In the genomic region with DNA sequence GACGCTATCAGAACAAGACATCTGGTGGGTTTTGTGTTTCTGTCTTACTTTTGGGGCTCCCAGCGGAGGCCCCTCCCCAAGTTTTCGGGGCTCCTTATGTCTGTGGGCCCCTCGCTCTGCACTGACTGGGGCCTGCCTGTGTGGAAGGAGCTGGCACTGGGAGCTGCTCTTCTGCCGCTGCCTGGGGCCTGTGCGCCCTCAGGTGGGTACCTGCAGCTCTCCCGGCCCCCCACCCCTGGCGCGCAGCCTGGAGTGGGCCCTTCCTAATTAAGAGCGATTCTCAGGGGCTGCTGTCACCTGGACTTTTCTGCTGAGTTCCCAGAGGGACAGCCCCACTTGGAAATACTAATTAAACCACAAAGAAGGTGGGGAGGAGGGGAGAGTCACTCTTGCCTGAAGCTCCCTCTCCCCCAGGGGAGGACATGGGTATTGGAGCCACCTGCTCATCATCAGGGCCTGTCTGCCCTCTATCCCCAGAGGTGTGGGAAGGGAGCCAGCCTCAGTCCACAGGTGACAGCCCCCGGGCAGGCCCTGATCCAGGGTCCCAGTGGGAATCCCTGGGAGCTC, we compare ENCODE assay signal across 19 cellular contexts. TPM values are rescaled to one million over a fixed set of nuclear protein-coding genes. Genes with fewer than 3 reads are reported as not detected.
DNase-seq lines count a peak whose midpoint lies in the region; TF ChIP-seq lines count a peak whose summit lies in the region.
"Had no signal": no experiment of that assay in that cellular context is flagged by ENCODE, and none has a peak within 500 bp of the region (broad histone marks: within the 10 kb centered on the region; RNA-seq: fewer than 3 reads in every experiment).

No MANE protein-coding gene starts in this region.

- intact Hi-C loops in activated naive CD4-positive, alpha-beta T cell treated with anti-CD3 and anti-CD28 coated beads for 36 hours (cut with micrococcal nuclease), result no loop called here

- H3K4me3 Mint-ChIP-seq in nephron, result no peak overlapping the region
- no peak overlapping the region for H3K4me3 Mint-ChIP-seq in activated naive CD4-positive, alpha-beta T cell treated with anti-CD3 and anti-CD28 coated beads for 36 hours
- H3K4me3 Mint-ChIP-seq: naive thymus-derived CD8-positive, alpha-beta T cell had no signal

- no peak overlapping the region for H2AFZ ChIP-seq in GM23248

- H3K4me1 ChIP-seq in GM23248 (ENCODE audit: insufficient read depth), result peaks cover 6% of the 10 kb centered on the region; the same call in 1 of the 2 replicates

- 84 to 85% methylated on average over 11 of the region's 11 CpGs for WGBS in GM23248 (ENCODE audit: low coverage in 1 of 2, low lambda C conversion rate in 2 of 2, missing lambda C conversion rate in 2 of 2), 2 experiments

- peak; percentile 73 for DNase-seq in DMS53 (lab: John Stamatoyannopoulos, UW)
- no peak for DNase-seq in DMS53 treated with DMSO at 0.1 percent for 48 hours (lab: John Stamatoyannopoulos, UW; ENCODE audit: unreplicated experiment)
- DNase-seq in NCI-H1417 (lab: John Stamatoyannopoulos, UW), result peak; percentile 81 to 93 (median 88)
- DNase-seq in NCI-H69 (lab: John Stamatoyannopoulos, UW), result peak; percentile 71
- DNase-seq in activated naive CD4-positive, alpha-beta T cell treated with anti-CD3 and anti-CD28 coated beads for 36 hours, result no peak
- no peak for DNase-seq in GM23248
- no peak for DNase-seq in GM19238 (ENCODE audit: insufficient read length, low spot score)
- DNase-seq: 8988T; activated CD4-positive, CD25-positive, alpha-beta regulatory T cell treated with anti-CD3 and anti-CD28 coated beads, Interleukin-2, amount 50 U/mL, for 72 hours; islet precursor cell; naive thymus-derived CD8-positive, alpha-beta T cell; SHP77 treated with DMSO at 0.1 percent for 48 hours; stomach had no signal

- H3K27ac Mint-ChIP-seq in nephron, result peak overlapping the region in 2 of 3 experiments; percentile 63 to 92
- H3K27ac Mint-ChIP-seq in activated naive CD4-positive, alpha-beta T cell treated with anti-CD3 and anti-CD28 coated beads for 36 hours, result no peak overlapping the region

- H3K27me3 ChIP-seq in GM23248 (replicated peaks; ENCODE audit: insufficient read depth), result no peaks in the 10 kb centered on the region
- H3K27me3 ChIP-seq: gastroesophageal sphincter, stomach had no signal

- peaks cover 32% of the 10 kb centered on the region for H3K79me2 ChIP-seq in GM23248 (ENCODE audit: insufficient read depth)

- H3K27ac ChIP-seq in GM23248, result no peak overlapping the region
- H3K27ac ChIP-seq: coronary artery, HL-60, prostate gland had no signal

- no peaks in the 10 kb centered on the region for H3K9me3 ChIP-seq in GM23248 (ENCODE audit: low read depth)
- H3K9me3 ChIP-seq: gastroesophageal sphincter, prostate gland, stomach had no signal

- H3K4me1 Mint-ChIP-seq in nephron, result peaks cover 26% of the 10 kb centered on the region
- H3K4me1 Mint-ChIP-seq in activated naive CD4-positive, alpha-beta T cell treated with anti-CD3 and anti-CD28 coated beads for 36 hours (ENCODE audit: low read depth), result no peaks in the 10 kb centered on the region

- H3K9ac ChIP-seq in GM23248, result no peak overlapping the region

- H3K27me3 Mint-ChIP-seq in nephron (ENCODE audit: low read depth), result no peaks in the 10 kb centered on the region
- no peaks in the 10 kb centered on the region for H3K27me3 Mint-ChIP-seq in activated naive CD4-positive, alpha-beta T cell treated with anti-CD3 and anti-CD28 coated beads for 36 hours (ENCODE audit: low read depth)
- H3K27me3 Mint-ChIP-seq: naive thymus-derived CD8-positive, alpha-beta T cell had no signal

- H3K4me2 ChIP-seq in GM23248 (ENCODE audit: unreplicated experiment), result no peak overlapping the region

- no peaks in the 10 kb centered on the region for H3K36me3 ChIP-seq in GM23248 (ENCODE audit: low read depth)
- H3K36me3 ChIP-seq: prostate gland had no signal

- no peak for TF ChIP-seq CTCF in nephron (IDR thresholded peaks at IDR 0.05; ENCODE audit: unreplicated experiment in 3 of 3)

- H3K9me2 ChIP-seq in GM23248 (ENCODE audit: insufficient read depth), result no peaks in the 10 kb centered on the region

- in situ Hi-C loops in GM23248 (cut with MboI), result no loop called here

- peaks cover 8% of the 10 kb centered on the region; the same call in 1 of the 2 replicates for H3F3A ChIP-seq in GM23248 (ENCODE audit: insufficient read depth)

- CTCF ChIA-PET in activated naive CD4-positive, alpha-beta T cell treated with anti-CD3 and anti-CD28 coated beads for 36 hours (lab: Charles Lee), result interaction anchor here (1.5 kb wide), 1 partner anchor 33 kb away, joined by 4 read pairs; no protein-coding TSS in a partner anchor

- H4K20me1 ChIP-seq in GM23248 (ENCODE audit: insufficient read depth), result 0 out of 2 replicates have a peak, but pooled peaks cover 3% of the 10 kb centered on the region

- no peaks in the 10 kb centered on the region for H3K9me3 Mint-ChIP-seq in nephron
- H3K9me3 Mint-ChIP-seq in activated naive CD4-positive, alpha-beta T cell treated with anti-CD3 and anti-CD28 coated beads for 36 hours, result no peaks in the 10 kb centered on the region
- H3K9me3 Mint-ChIP-seq: naive thymus-derived CD8-positive, alpha-beta T cell had no signal

- H3K36me3 Mint-ChIP-seq in nephron (ENCODE audit: low read depth), result peaks cover 6% of the 10 kb centered on the region
- no peaks in the 10 kb centered on the region for H3K36me3 Mint-ChIP-seq in activated naive CD4-positive, alpha-beta T cell treated with anti-CD3 and anti-CD28 coated beads for 36 hours (ENCODE audit: low read depth)

- no peak overlapping the region for H3K4me3 ChIP-seq in GM23248
- H3K4me3 ChIP-seq: coronary artery, gastroesophageal sphincter, K562, prostate gland, stomach had no signal

RNA-seq across cellular contexts. Expression of gene GSE1, which starts 36.4 kb away (rescaled TPM):
- 10 to 100 TPM in 1 of 2 experiments, 1 to 10 TPM in 1; 8.6 to 10.1 TPM for total RNA-seq in activated naive CD4-positive, alpha-beta T cell treated with anti-CD3 and anti-CD28 coated beads for 36 hours
- total RNA-seq in GM23248 (2014; rRNA removed; shearing (Covaris generic)), result 35.1 and 46.3 TPM in 2 replicates
- polyA plus RNA-seq in GM23248 (2016; fragmentation: Nextera tagmentation; extraction: Ambion mirVana), result 10.6 and 11.6 TPM in 2 replicates

RNA-seq across cellular contexts. Expression of gene GINS2, which starts 39.3 kb away (rescaled TPM):
- 10 to 100 TPM; 60.7 to 66.6 TPM for total RNA-seq in activated naive CD4-positive, alpha-beta T cell treated with anti-CD3 and anti-CD28 coated beads for 36 hours
- 3.8 and 9.9 TPM in 2 replicates for total RNA-seq in GM23248 (2014; rRNA removed; shearing (Covaris generic))
- 6.5 and 8.9 TPM in 2 replicates for polyA plus RNA-seq in GM23248 (2016; fragmentation: Nextera tagmentation; extraction: Ambion mirVana)

Comparison
In these comparisons a context has a peak if more than half of its experiments do, and no peak if none do; other contexts are left out.
1. DNase-seq: peak in DMS53 (single experiment), NCI-H1417 (3 of 3) and NCI-H69 (single experiment); none in DMS53 treated with DMSO at 0.1 percent for 48 hours (single experiment), activated naive CD4-positive, alpha-beta T cell treated with anti-CD3 and anti-CD28 coated beads for 36 hours (single experiment), GM23248 (single experiment) and GM19238 (single experiment).